Comparison of ENCODE assay signal across 15 cellular contexts in genomic region chr10:101493782-101494281, GRCh38.
"Had no signal": no experiment of that assay in that cellular context is flagged by ENCODE, and none has a peak within 500 bp of the region (broad histone marks: within the 10 kb centered on the region; RNA-seq: fewer than 3 reads in every experiment).

No MANE protein-coding gene starts in this region.

- H3K9me3 Mint-ChIP-seq: activated CD4-positive, alpha-beta T cell treated with anti-CD3 and anti-CD28 coated beads, Interleukin-2, amount 10 ng/mL, durations not matched to agents 7 days and 5 days; activated naive CD4-positive, alpha-beta T cell treated with anti-CD3 and anti-CD28 coated beads for 36 hours; activated T-helper 17 cell treated with anti-CD3 and anti-CD28 coated beads, Interleukin-2, amount 50 U/mL, for 72 hours; stimulated activated naive CD8-positive, alpha-beta T cell treated with anti-CD3 and anti-CD28 coated beads, Interleukin-15, amount 100 ng/mL, for 72 hours had no signal

- ATAC-seq: activated T-helper 17 cell treated with anti-CD3 and anti-CD28 coated beads, Interleukin-2, amount 50 U/mL, for 72 hours; heart right ventricle; lower lobe of right lung; stimulated activated naive CD8-positive, alpha-beta T cell treated with anti-CD3 and anti-CD28 coated beads, Interleukin-15, amount 100 ng/mL, for 72 hours; T-helper 17 cell had no signal

- H3K27me3 ChIP-seq: cardiac muscle cell, heart right ventricle, testis had no signal

- H3K4me1 ChIP-seq: testis had no signal

- H3K27ac ChIP-seq: cardiac muscle cell, heart right ventricle, lower lobe of right lung, testis had no signal

- H3K27me3 Mint-ChIP-seq: activated CD4-positive, alpha-beta T cell treated with anti-CD3 and anti-CD28 coated beads, Interleukin-2, amount 10 ng/mL, durations not matched to agents 7 days and 5 days; activated T-helper 17 cell treated with anti-CD3 and anti-CD28 coated beads, Interleukin-2, amount 50 U/mL, for 72 hours; stimulated activated naive CD8-positive, alpha-beta T cell treated with anti-CD3 and anti-CD28 coated beads, Interleukin-15, amount 100 ng/mL, for 72 hours; T-helper 17 cell had no signal

- H3K9me3 ChIP-seq: heart right ventricle, lower lobe of right lung, testis had no signal

- DNase-seq: activated CD4-positive, alpha-beta T cell treated with anti-CD3 and anti-CD28 coated beads, Interleukin-2, amount 10 ng/mL, durations not matched to agents 7 days and 5 days; activated CD4-positive, CD25-positive, alpha-beta regulatory T cell; activated CD8-positive, alpha-beta memory T cell treated with anti-CD3 and anti-CD28 coated beads for 24 hours; activated naive CD4-positive, alpha-beta T cell treated with anti-CD3 and anti-CD28 coated beads for 36 hours; heart right ventricle; lower lobe of right lung; midbrain; posterior cingulate gyrus; stimulated activated CD4-positive, alpha-beta T cell treated with anti-CD3 and anti-CD28 coated beads, Interleukin-4, amount 100 ng/mL, for 4 hours; stimulated activated naive CD8-positive, alpha-beta T cell treated with anti-CD3 and anti-CD28 coated beads, Interleukin-15, amount 100 ng/mL, for 72 hours; T-helper 17 cell; testis had no signal

- FAIRE-seq: frontal cortex had no signal

- H3K36me3 ChIP-seq: cardiac muscle cell, heart right ventricle, lower lobe of right lung had no signal

- H3K4me1 Mint-ChIP-seq: activated T-helper 17 cell treated with anti-CD3 and anti-CD28 coated beads, Interleukin-2, amount 50 U/mL, for 72 hours; stimulated activated naive CD8-positive, alpha-beta T cell treated with anti-CD3 and anti-CD28 coated beads, Interleukin-15, amount 100 ng/mL, for 72 hours had no signal

- H3K4me3 Mint-ChIP-seq: activated CD4-positive, alpha-beta T cell treated with anti-CD3 and anti-CD28 coated beads, Interleukin-2, amount 10 ng/mL, durations not matched to agents 7 days and 5 days; activated naive CD4-positive, alpha-beta T cell treated with anti-CD3 and anti-CD28 coated beads for 36 hours; activated T-helper 17 cell treated with anti-CD3 and anti-CD28 coated beads, Interleukin-2, amount 50 U/mL, for 72 hours; stimulated activated naive CD8-positive, alpha-beta T cell treated with anti-CD3 and anti-CD28 coated beads, Interleukin-15, amount 100 ng/mL, for 72 hours; T-helper 17 cell had no signal

- H3K4me3 ChIP-seq: cardiac muscle cell, heart right ventricle, lower lobe of right lung, testis had no signal

- H3K27ac Mint-ChIP-seq: activated CD4-positive, alpha-beta T cell treated with anti-CD3 and anti-CD28 coated beads, Interleukin-2, amount 10 ng/mL, durations not matched to agents 7 days and 5 days; activated naive CD4-positive, alpha-beta T cell treated with anti-CD3 and anti-CD28 coated beads for 36 hours; activated T-helper 17 cell treated with anti-CD3 and anti-CD28 coated beads, Interleukin-2, amount 50 U/mL, for 72 hours; stimulated activated naive CD8-positive, alpha-beta T cell treated with anti-CD3 and anti-CD28 coated beads, Interleukin-15, amount 100 ng/mL, for 72 hours; T-helper 17 cell had no signal
